In the genomic region with DNA sequence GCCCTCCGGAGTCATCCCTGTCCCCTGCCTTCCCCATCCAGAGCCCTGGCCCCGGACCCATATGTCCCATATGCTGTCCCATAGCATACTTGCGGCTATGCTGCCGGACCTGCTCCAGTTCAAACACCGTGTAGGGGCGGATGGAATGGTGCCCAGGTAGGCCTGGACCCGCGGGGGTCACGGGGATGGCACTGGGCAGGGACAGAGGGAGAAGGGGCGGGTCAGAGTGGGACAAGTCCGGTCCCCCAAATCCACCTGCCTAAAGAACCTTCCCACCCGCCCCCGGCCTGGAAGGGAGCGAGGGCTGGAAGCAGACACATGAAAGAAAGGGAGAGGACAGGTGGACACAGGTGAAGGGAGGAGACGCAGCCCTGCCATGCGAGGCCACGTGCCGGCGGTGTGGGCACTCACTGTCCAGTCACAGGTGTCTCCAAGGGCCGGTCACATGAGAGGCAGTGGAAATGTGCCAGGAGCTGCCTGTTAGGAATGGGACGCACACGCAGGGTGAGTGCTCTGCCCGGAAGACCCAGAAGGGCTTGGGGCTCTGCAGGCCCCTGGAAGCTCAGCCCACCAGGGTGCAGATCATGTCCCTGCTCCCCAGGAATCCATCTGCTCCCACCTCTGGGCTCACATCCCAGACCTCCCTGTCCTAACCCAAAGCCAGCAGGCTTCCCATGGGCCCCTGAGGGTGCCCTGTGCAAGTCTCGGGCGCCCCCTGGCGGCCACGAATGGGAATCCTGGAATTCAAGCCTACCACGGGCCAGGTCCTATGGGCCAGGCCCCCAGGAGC, we compare ENCODE assay signal across 8 cellular contexts. TPM values are rescaled to one million over a fixed set of nuclear protein-coding genes. Genes with fewer than 3 reads are reported as not detected.
DNase-seq lines count a peak whose midpoint lies in the region; ATAC-seq, FAIRE-seq and TF ChIP-seq lines count a peak whose summit lies in the region.

No MANE protein-coding gene starts in this region.

- H3K4me2 ChIP-seq in mammary epithelial cell (ENCODE audit: insufficient read depth, low read depth, low read length), result no peak overlapping the region

- DNase-seq in Caki2 (ENCODE audit: low read depth) (peak; percentile 68), NCI-H446 treated with DMSO at 0.1 percent for 48 hours (lab: John Stamatoyannopoulos, UW) (peak; percentile 54), mammary epithelial cell (peak; percentile 51), kidney (peak; percentile 94)
- peak; percentile 72 to 83 (median 78) for DNase-seq in activated CD4-positive, CD25-positive, alpha-beta regulatory T cell (lab: John Stamatoyannopoulos, UW)
- peak; percentile 87 to 88 for DNase-seq in stimulated activated CD4-positive, alpha-beta T cell treated with anti-CD3 and anti-CD28 coated beads, Interleukin-1b, Interleukin-23, amount 100 ng/mL, for 4 hours (ENCODE audit: low read depth in 2 of 2)

- no peak overlapping the region for H2AFZ ChIP-seq in mammary epithelial cell (ENCODE audit: low read depth, low read length)

- H3K79me2 ChIP-seq in mammary epithelial cell (ENCODE audit: insufficient read depth, low read length), result no peaks in the 10 kb centered on the region

- WGBS in mammary epithelial cell (ENCODE audit: low coverage, missing lambda C conversion rate), result 23% methylated on average over 11 of the region's 28 CpGs

- no peak for FAIRE-seq in kidney (lab: Jason Lieb, UNC)

- ATAC-seq in HG02642 (IDR thresholded peaks at IDR 0.05; ENCODE audit: poor library complexity, unreplicated experiment), result peak; percentile 45
- no peak for ATAC-seq in GM19455 (IDR thresholded peaks at IDR 0.05; ENCODE audit: unreplicated experiment)

- H3K27me3 ChIP-seq in mammary epithelial cell (ENCODE audit: insufficient read depth, low read length), result no peaks in the 10 kb centered on the region

- BruUV-seq in mammary epithelial cell (replicated peaks; lab: Mats Ljungman, UMichigan), result no TSS peak

- H3K9ac ChIP-seq in mammary epithelial cell (ENCODE audit: insufficient read depth, low read length) (no peak overlapping the region), kidney (ENCODE audit: low read length in 2 of 2) (no peak overlapping the region)

- H3K4me1 ChIP-seq in mammary epithelial cell (ENCODE audit: insufficient read depth, low read length) (peaks cover 4% of the 10 kb centered on the region), kidney (ENCODE audit: control insufficient read depth in 1 of 2, insufficient read depth in 1 of 2, low read depth in 1 of 2, low read length in 2 of 2) (peaks cover 0 to 6% of the 10 kb centered on the region in 2 donors)

- dilution Hi-C loops in mammary epithelial cell (cut with HindIII; ENCODE audit: low sequenced_read_pairs), result no loop called here

- H4K20me1 ChIP-seq in mammary epithelial cell (ENCODE audit: insufficient read depth, low read length), result no peaks in the 10 kb centered on the region

- H3K27ac ChIP-seq in mammary epithelial cell (ENCODE audit: insufficient read depth, low read depth, low read length) (no peak overlapping the region), kidney (ENCODE audit: low read depth in 2 of 2, low read length in 2 of 2) (no peak overlapping the region)

- H3K9me3 ChIP-seq in mammary epithelial cell (replicated peaks; ENCODE audit: insufficient read depth, low read length) (no peaks in the 10 kb centered on the region), kidney (ENCODE audit: control insufficient read depth in 1 of 2, low read length in 2 of 2) (no peaks in the 10 kb centered on the region)

- in situ Hi-C loops in Caki2 (cut with HindIII; ENCODE audit: low pct_unique_long_range_greater_than_20kb, low sequenced_read_pairs) (no loop called here), mammary epithelial cell (cut with MboI; ENCODE audit: low sequenced_read_pairs in 2 of 2) (loop anchor here in 1 of 2 donors (25.0 kb wide), 1 partner anchor 367 kb away; the partner anchor contains the start of gene MRPL38)

- CTCF ChIA-PET in mammary epithelial cell (lab: Charles Lee; ENCODE audit: low non-redundant PET), result interaction anchor here (0.5 to 0.9 kb wide), 10 partner anchors 11 to 260 kb away, joined by 3 to 22 read pairs (median 4); partner anchors contain the start of gene EXOC7

- TF ChIP-seq CTCF in mammary epithelial cell (conservative IDR thresholded peaks at IDR 0.05 in 1 of 2, IDR thresholded peaks at IDR 0.05 in 1 of 2; ENCODE audit: extremely low read depth in 1 of 2, insufficient read depth in 1 of 2, low read depth in 1 of 2, low read length in 2 of 2) (peak; percentile 72 to 99), kidney (IDR thresholded peaks at IDR 0.05; ENCODE audit: borderline replicate concordance, extremely low read depth, insufficient read depth) (peak; percentile 94)

- no peak overlapping the region for H3K4me3 ChIP-seq in mammary epithelial cell (replicated peaks in 1 of 3; ENCODE audit: insufficient read depth in 1 of 3, low read depth in 2 of 3, low read length in 3 of 3)
- H3K4me3 ChIP-seq in kidney (ENCODE audit: low read length in 2 of 2), result peak overlapping the region in 1 of 2 donors; percentile 29

- H3K36me3 ChIP-seq in mammary epithelial cell (ENCODE audit: insufficient read depth, low read length) (no peaks in the 10 kb centered on the region), kidney (ENCODE audit: control insufficient read depth in 1 of 2, insufficient read depth in 2 of 2, low read length in 2 of 2) (no peaks in the 10 kb centered on the region)

- intact Hi-C loops in mammary epithelial cell (cut with micrococcal nuclease), result loop anchor here (1.0 to 10.0 kb wide), 6 partner anchors 31 to 374 kb away; partner anchors contain the start of gene MRPL38
- intact Hi-C loops in kidney (cut with DNase I), result loop anchor here (5.0 kb wide), 1 partner anchor 157 kb away; no protein-coding TSS in a partner anchor

RNA-seq across cellular contexts. Expression of gene UBALD2, which starts 14.0 kb away (rescaled TPM):
- 4.8 and 6.5 TPM in 2 replicates for total RNA-seq in Caki2 (2014; rRNA removed; shearing (Covaris generic); ENCODE audit: low replicate concordance)
- total RNA-seq in mammary epithelial cell (10 to 100 TPM in 1 of 2 donors, 1 to 10 TPM in 1; 5.7 to 54.7 TPM), kidney (54.3 TPM)
- polyA plus RNA-seq in mammary epithelial cell (15.3 TPM), kidney (ENCODE audit: insufficient read depth, low read depth, low replicate concordance) (59.1 TPM)
- polyA minus RNA-seq in mammary epithelial cell, result 9.2 TPM

RNA-seq across cellular contexts. Expression of gene QRICH2, which starts 28.9 kb away (rescaled TPM):
- total RNA-seq in Caki2 (2014; rRNA removed; shearing (Covaris generic); ENCODE audit: low replicate concordance), result 1.4 and 3.6 TPM in 2 replicates
- total RNA-seq in mammary epithelial cell (1 to 10 TPM; 3.7 to 3.9 TPM), kidney (2.0 TPM)
- polyA plus RNA-seq in mammary epithelial cell (1.3 TPM), kidney (ENCODE audit: insufficient read depth, low read depth, low replicate concordance) (2.5 TPM)
- 1.3 TPM for polyA minus RNA-seq in mammary epithelial cell

RNA-seq across cellular contexts. Expression of gene RNF157, which starts 38.9 kb away (rescaled TPM):
- total RNA-seq in Caki2 (2014; rRNA removed; shearing (Covaris generic); ENCODE audit: low replicate concordance), result 12.9 and 18.2 TPM in 2 replicates
- total RNA-seq in mammary epithelial cell (not detected), kidney (4.8 TPM)
- polyA plus RNA-seq in mammary epithelial cell (0.07 TPM), kidney (ENCODE audit: insufficient read depth, low read depth, low replicate concordance) (12.4 TPM)
- polyA minus RNA-seq in mammary epithelial cell, result not detected
